Comparison of ENCODE assay signal across 1 cellular context in genomic region chr5:173498871-173499470, GRCh38.
TF ChIP-seq lines count a peak whose summit lies in the region.

No MANE protein-coding gene starts in this region.

TF ChIP-seq in HepG2, 621 proteins besides CTCF, POLR2A, EP300 and RAD21 (continued from another document and continues in another):
- TF ChIP-seq UBTF (CRISPR knock-in tag; IDR thresholded peaks at IDR 0.05) (peak; percentile 51; the same call in 1 of the 2 replicates), PHB2 (IDR thresholded peaks at IDR 0.05; ENCODE audit: partially characterized antibody) (no peak), ZBTB38 (CRISPR knock-in tag; IDR thresholded peaks at IDR 0.05) (0 out of 2 replicates have a peak, but pooled peaks have one; percentile 31), ZC3H4 (CRISPR knock-in tag; IDR thresholded peaks at IDR 0.05; ENCODE audit: borderline replicate concordance) (no peak), ESRRA (CRISPR knock-in tag; IDR thresholded peaks at IDR 0.05; ENCODE audit: low read depth) (no peak), NFYB (CRISPR knock-in tag; IDR thresholded peaks at IDR 0.05) (no peak), ZNF75D (CRISPR knock-in tag; IDR thresholded peaks at IDR 0.05; ENCODE audit: borderline replicate concordance) (no peak), KAT8 (CRISPR knock-in tag; IDR thresholded peaks at IDR 0.05) (no peak), ZNF737 (CRISPR knock-in tag; IDR thresholded peaks at IDR 0.05; ENCODE audit: borderline replicate concordance) (no peak), TBX2 (CRISPR knock-in tag; IDR thresholded peaks at IDR 0.05; ENCODE audit: borderline replicate concordance) (0 out of 2 replicates have a peak, but pooled peaks have one; percentile 21), ATF5 (CRISPR knock-in tag; IDR thresholded peaks at IDR 0.05; ENCODE audit: low read depth) (no peak), HMG20B (CRISPR knock-in tag; conservative IDR thresholded peaks at IDR 0.05) (no peak), TRIM22 (IDR thresholded peaks at IDR 0.05) (no peak), JUND (CRISPR knock-in tag; IDR thresholded peaks at IDR 0.05) (peak; percentile 93), ZNF253 (CRISPR knock-in tag; IDR thresholded peaks at IDR 0.05; ENCODE audit: borderline replicate concordance) (no peak), FOXO1 (CRISPR knock-in tag; IDR thresholded peaks at IDR 0.05) (no peak), ZNF7 (CRISPR knock-in tag; IDR thresholded peaks at IDR 0.05) (no peak), SNAPC4 (CRISPR knock-in tag; IDR thresholded peaks at IDR 0.05) (no peak), ZNF570 (CRISPR knock-in tag; IDR thresholded peaks at IDR 0.05; ENCODE audit: borderline replicate concordance) (no peak), DMAP1 (CRISPR knock-in tag; IDR thresholded peaks at IDR 0.05) (no peak), TFAP4 (IDR thresholded peaks at IDR 0.05; ENCODE audit: borderline replicate concordance, low read depth) (peak; percentile 13; the same call in 1 of the 2 replicates), IRF9 (CRISPR knock-in tag; IDR thresholded peaks at IDR 0.05; ENCODE audit: borderline replicate concordance) (no peak; the same call in 1 of the 2 replicates), ZNF383 (CRISPR knock-in tag; IDR thresholded peaks at IDR 0.05; ENCODE audit: borderline replicate concordance) (no peak), KLF9 (CRISPR knock-in tag; IDR thresholded peaks at IDR 0.05; ENCODE audit: low read depth) (no peak), ZNF543 (CRISPR knock-in tag; IDR thresholded peaks at IDR 0.05) (no peak), CHD2 (IDR thresholded peaks at IDR 0.05; ENCODE audit: low read depth, low read length) (no peak), THAP7 (CRISPR knock-in tag; IDR thresholded peaks at IDR 0.05) (no peak), ETV5 (CRISPR knock-in tag; IDR thresholded peaks at IDR 0.05; ENCODE audit: borderline replicate concordance) (no peak), ATAD3A (CRISPR knock-in tag; IDR thresholded peaks at IDR 0.05) (no peak), ZFP82 (CRISPR knock-in tag; IDR thresholded peaks at IDR 0.05; ENCODE audit: borderline replicate concordance) (no peak), RARG (CRISPR knock-in tag; IDR thresholded peaks at IDR 0.05; ENCODE audit: low read depth) (no peak), KDM5A (IDR thresholded peaks at IDR 0.05; ENCODE audit: borderline replicate concordance, low read length) (no peak), GPBP1L1 (CRISPR knock-in tag; IDR thresholded peaks at IDR 0.05) (no peak), ZMAT5 (CRISPR knock-in tag; IDR thresholded peaks at IDR 0.05; ENCODE audit: borderline replicate concordance, low read depth) (no peak), RXRB (CRISPR knock-in tag; IDR thresholded peaks at IDR 0.05; ENCODE audit: borderline replicate concordance) (peak; percentile 32; the same call in 1 of the 2 replicates), SKIL (CRISPR knock-in tag; IDR thresholded peaks at IDR 0.05; ENCODE audit: borderline replicate concordance) (peak; percentile 38; the same call in 1 of the 2 replicates), SAFB2 (CRISPR knock-in tag; IDR thresholded peaks at IDR 0.05; ENCODE audit: borderline replicate concordance, low read depth) (no peak), SRY (CRISPR knock-in tag; IDR thresholded peaks at IDR 0.05) (no peak), KLF12 (CRISPR knock-in tag; IDR thresholded peaks at IDR 0.05; ENCODE audit: borderline replicate concordance) (no peak), NFE2L1 (CRISPR knock-in tag; IDR thresholded peaks at IDR 0.05; ENCODE audit: borderline replicate concordance) (no peak), PTBP1 (IDR thresholded peaks at IDR 0.05; ENCODE audit: low read depth, low read length, poor library complexity, severe bottlenecking) (no peak), ZBTB20 (CRISPR knock-in tag; IDR thresholded peaks at IDR 0.05; ENCODE audit: borderline replicate concordance, low read depth) (no peak), IKZF5 (CRISPR knock-in tag; IDR thresholded peaks at IDR 0.05) (no peak), ZNF580 (CRISPR knock-in tag; IDR thresholded peaks at IDR 0.05; ENCODE audit: borderline replicate concordance, low read depth) (no peak), GPN1 (CRISPR knock-in tag; IDR thresholded peaks at IDR 0.05; ENCODE audit: borderline replicate concordance) (no peak), IRX3 (CRISPR knock-in tag; IDR thresholded peaks at IDR 0.05; ENCODE audit: borderline replicate concordance, low read depth) (no peak)
